8 cellular contexts compared by ENCODE assay signal in genomic region chr10:101062231-101063161, GRCh38. TPM values are rescaled to one million over a fixed set of nuclear protein-coding genes. Genes with fewer than 3 reads are reported as not detected.
DNase-seq lines count a peak whose midpoint lies in the region; ATAC-seq and TF ChIP-seq lines count a peak whose summit lies in the region.

No MANE protein-coding gene starts in this region.

- CTCF ChIA-PET in activated CD8-positive, alpha-beta memory T cell treated with anti-CD3 and anti-CD28 coated beads, Interleukin-2, amount 10 ng/mL, durations not matched to agents 7 days and 5 days (lab: Charles Lee), result interaction anchor here (0.6 to 16.0 kb wide), 11 partner anchors 10 to 79 kb away, joined by 3 to 402 read pairs (median 5); partner anchors contain the start of genes PDZD7 and SFXN3

- peaks cover 51% of the 10 kb centered on the region for H3K27me3 Mint-ChIP-seq in activated CD8-positive, alpha-beta memory T cell treated with anti-CD3 and anti-CD28 coated beads, Interleukin-2, amount 10 ng/mL, durations not matched to agents 7 days and 5 days
- H3K27me3 Mint-ChIP-seq in neural crest cell (ENCODE audit: low read depth), result peaks cover 64% of the 10 kb centered on the region

- H3K9me3 ChIP-seq in esophagus squamous epithelium (no peaks in the 10 kb centered on the region), aorta (ENCODE audit: control insufficient read depth, low read length) (no peaks in the 10 kb centered on the region)

- H3K27ac ChIP-seq in esophagus squamous epithelium (peak overlapping the region in 3 of 4 donors; percentile 98 to 100 (median 99)), aorta (ENCODE audit: low read depth in 1 of 2, low read length in 2 of 2) (peak overlapping the region; percentile 31 to 98)

- no peak overlapping the region for H3K4me3 Mint-ChIP-seq in activated CD8-positive, alpha-beta memory T cell treated with anti-CD3 and anti-CD28 coated beads, Interleukin-2, amount 10 ng/mL, durations not matched to agents 7 days and 5 days
- peak overlapping the region; percentile 96 for H3K4me3 Mint-ChIP-seq in neural crest cell

- peak; percentile 20; the same call in 1 of the 2 replicates for TF ChIP-seq CTCF in AG09319 (IDR thresholded peaks at IDR 0.05; ENCODE audit: low read depth, low read length)
- peak; percentile 28 to 67 (median 55) for TF ChIP-seq CTCF in esophagus squamous epithelium (IDR thresholded peaks at IDR 0.05)
- peak; percentile 61 for TF ChIP-seq CTCF in neural crest cell (conservative IDR thresholded peaks at IDR 0.05)

- TF ChIP-seq POLR2A in GM19099 (IDR thresholded peaks at IDR 0.05; ENCODE audit: extremely low read depth, insufficient read length, low read depth) (peak; percentile 51), esophagus squamous epithelium (IDR thresholded peaks at IDR 0.05) (no peak)

- no peak overlapping the region for H3K27ac Mint-ChIP-seq in activated CD8-positive, alpha-beta memory T cell treated with anti-CD3 and anti-CD28 coated beads, Interleukin-2, amount 10 ng/mL, durations not matched to agents 7 days and 5 days
- H3K27ac Mint-ChIP-seq in neural crest cell (ENCODE audit: unreplicated experiment), result no peak overlapping the region

- intact Hi-C loops in esophagus squamous epithelium (cut with DNase I), result no loop called here
- intact Hi-C loops in aorta (cut with DNase I), result no loop called here

- 19 to 90% methylated on average over 5 to 17 of the region's 72 CpGs for WGBS in esophagus squamous epithelium, 2 donors
- WGBS in aorta, 2 donors, result 3 to 4% methylated on average over 64 to 72 of the region's 72 CpGs

- no peaks in the 10 kb centered on the region for H3K36me3 ChIP-seq in esophagus squamous epithelium
- H3K36me3 ChIP-seq in aorta (ENCODE audit: control insufficient read depth in 1 of 2, insufficient read depth in 2 of 2, low read length in 1 of 2), result no peaks in the 10 kb centered on the region

- H3K27me3 ChIP-seq in esophagus squamous epithelium (peaks cover 0 to 55% (median 0%) of the 10 kb centered on the region in 4 donors), aorta (ENCODE audit: control insufficient read depth in 1 of 2, insufficient read depth in 2 of 2, low read length in 1 of 2) (no peaks in the 10 kb centered on the region)

- H3K4me3 ChIP-seq in esophagus squamous epithelium, result peak overlapping the region; percentile 16 to 97 (median 51)
- peak overlapping the region in 1 of 2 donors; percentile 16 for H3K4me3 ChIP-seq in aorta (ENCODE audit: low read length in 2 of 2)

- peaks cover 6% of the 10 kb centered on the region for H3K36me3 Mint-ChIP-seq in activated CD8-positive, alpha-beta memory T cell treated with anti-CD3 and anti-CD28 coated beads, Interleukin-2, amount 10 ng/mL, durations not matched to agents 7 days and 5 days
- H3K36me3 Mint-ChIP-seq in neural crest cell (ENCODE audit: low read depth), result no peaks in the 10 kb centered on the region

- DNase-seq in AG09319 (ENCODE audit: extremely low read depth, low read depth), result no peak
- DNase-seq in NCI-H510A (lab: John Stamatoyannopoulos, UW), result peak; percentile 79
- DNase-seq in activated CD8-positive, alpha-beta memory T cell treated with anti-CD3 and anti-CD28 coated beads, Interleukin-2, amount 10 ng/mL, durations not matched to agents 7 days and 5 days, result peak; percentile 56
- DNase-seq in esophagus squamous epithelium (lab: John Stamatoyannopoulos, UW), result no peak
- peak; percentile 57 for DNase-seq in neural crest cell (ENCODE audit: low read depth, low spot score)
- peak; percentile 74 to 87 for DNase-seq in aorta
- no peak for DNase-seq in cortex of kidney (lab: John Stamatoyannopoulos, UW)

- ATAC-seq in activated CD8-positive, alpha-beta memory T cell treated with anti-CD3 and anti-CD28 coated beads, Interleukin-2, amount 10 ng/mL, durations not matched to agents 7 days and 5 days, result peak; percentile 21
- no peak for ATAC-seq in aorta (ENCODE audit: low FRiP score)

- H3K4me1 ChIP-seq in esophagus squamous epithelium (peaks cover 46 to 71% (median 50%) of the 10 kb centered on the region in 3 donors), aorta (ENCODE audit: control insufficient read depth in 1 of 2, insufficient read depth in 2 of 2, low read length in 2 of 2) (no peaks in the 10 kb centered on the region)

- H3K9me3 Mint-ChIP-seq in activated CD8-positive, alpha-beta memory T cell treated with anti-CD3 and anti-CD28 coated beads, Interleukin-2, amount 10 ng/mL, durations not matched to agents 7 days and 5 days (ENCODE audit: low read depth), result no peaks in the 10 kb centered on the region
- H3K9me3 Mint-ChIP-seq in neural crest cell, result no peaks in the 10 kb centered on the region

- H3K4me1 Mint-ChIP-seq in activated CD8-positive, alpha-beta memory T cell treated with anti-CD3 and anti-CD28 coated beads, Interleukin-2, amount 10 ng/mL, durations not matched to agents 7 days and 5 days, result peaks cover 48% of the 10 kb centered on the region
- H3K4me1 Mint-ChIP-seq in neural crest cell, result peaks cover 39% of the 10 kb centered on the region

RNA-seq across cellular contexts. Expression of gene KAZALD1, which starts 0.7 kb away (rescaled TPM):
- total RNA-seq in activated CD8-positive, alpha-beta memory T cell treated with anti-CD3 and anti-CD28 coated beads, Interleukin-2, amount 10 ng/mL, durations not matched to agents 7 days and 5 days, result under 1 TPM in 1 of 2 experiments, not detected in 1; 0.30 TPM
- total RNA-seq in esophagus squamous epithelium (1 to 10 TPM in 2 of 4 donors, under 1 TPM in 1, not detected in 1; 0.47 to 1.4 (median 1.1) TPM), neural crest cell (1.4 and 2.9 TPM in 2 replicates), aorta (10 to 100 TPM; 12.4 to 17.6 TPM)
- 10 to 100 TPM; 12.9 to 20.7 TPM for polyA plus RNA-seq in aorta

RNA-seq across cellular contexts. Expression of gene SFXN3, which starts 31.5 kb away (rescaled TPM):
- 10 to 100 TPM; 38.2 to 48.8 TPM for total RNA-seq in activated CD8-positive, alpha-beta memory T cell treated with anti-CD3 and anti-CD28 coated beads, Interleukin-2, amount 10 ng/mL, durations not matched to agents 7 days and 5 days
- total RNA-seq in esophagus squamous epithelium (10 to 100 TPM in 2 of 4 donors, 1 to 10 TPM in 2; 3.9 to 30.7 (median 9.4) TPM), neural crest cell (1.9 and 2.1 TPM in 2 replicates), aorta (100 to 1,000 TPM in 1 of 2 donors, 10 to 100 TPM in 1; 91.5 to 113 TPM)
- polyA plus RNA-seq in aorta, result 10 to 100 TPM; 42.6 to 97.1 TPM

RNA-seq across cellular contexts. Expression of gene PDZD7, which starts 31.6 kb away (rescaled TPM):
- 1 to 10 TPM in 1 of 2 experiments, under 1 TPM in 1; 0.59 to 1.2 TPM for total RNA-seq in activated CD8-positive, alpha-beta memory T cell treated with anti-CD3 and anti-CD28 coated beads, Interleukin-2, amount 10 ng/mL, durations not matched to agents 7 days and 5 days
- total RNA-seq in esophagus squamous epithelium (under 1 TPM in 3 of 4 donors, not detected in 1; 0.19 to 0.29 (median 0.26) TPM), neural crest cell (0.50 and 0.68 TPM in 2 replicates), aorta (1 to 10 TPM; 1.1 to 1.6 TPM)
- 1 to 10 TPM in 1 of 2 donors, under 1 TPM in 1; 0.97 to 3.9 TPM for polyA plus RNA-seq in aorta

Comparison
In these comparisons a context has a peak if more than half of its experiments do, and no peak if none do; other contexts are left out.
1. DNase-seq: peak in NCI-H510A (single experiment), activated CD8-positive, alpha-beta memory T cell treated with anti-CD3 and anti-CD28 coated beads, Interleukin-2, amount 10 ng/mL, durations not matched to agents 7 days and 5 days (single experiment), neural crest cell (single experiment) and aorta (2 of 2); none in AG09319 (single experiment), esophagus squamous epithelium (single experiment) and cortex of kidney (single experiment).
2. Peak in every context shown above with its lines, with median percentiles within 50 percentile points of each other: CTCF ChIP-seq.